18 cellular contexts compared by ENCODE assay signal in the genomic region with DNA sequence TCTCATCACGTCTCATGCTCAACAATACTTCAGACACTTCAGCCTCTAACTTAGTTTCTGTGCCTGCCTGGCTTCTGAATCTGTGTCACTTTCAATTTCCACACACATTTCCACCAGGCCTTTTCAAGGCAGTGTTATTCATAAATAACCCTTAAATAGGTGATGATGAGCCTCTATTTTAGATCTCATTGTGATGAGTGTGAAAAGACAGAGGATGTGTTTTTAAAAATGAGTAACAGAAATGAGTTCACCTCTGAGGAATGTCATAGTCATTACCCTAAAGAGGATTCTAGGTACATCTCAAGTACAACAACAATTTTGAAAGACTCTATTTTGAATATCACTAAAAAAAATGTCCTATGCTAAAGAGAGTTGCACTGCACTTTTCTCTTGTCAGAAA.
DNase-seq lines count a peak whose midpoint lies in the region; ATAC-seq, FAIRE-seq and TF ChIP-seq lines count a peak whose summit lies in the region.
"Had no signal": no experiment of that assay in that cellular context is flagged by ENCODE, and none has a peak within 500 bp of the region (broad histone marks: within the 10 kb centered on the region; RNA-seq: fewer than 3 reads in every experiment).

No MANE protein-coding gene starts in this region.

- H2AFZ ChIP-seq in SK-N-SH (ENCODE audit: low read depth) = no peak overlapping the region
- H2AFZ ChIP-seq: parathyroid adenoma had no signal

- WGBS in SK-N-SH (ENCODE audit: low lambda C conversion rate) = 69% methylated on average over 1 of the region's 1 CpG

- CTCF ChIA-PET in SK-N-SH (lab: Yijun Ruan, JAX) = no interaction called here

- peak; percentile 36 for ATAC-seq in GM18520 (IDR thresholded peaks at IDR 0.05; ENCODE audit: unreplicated experiment)
- ATAC-seq in HG03280 (IDR thresholded peaks at IDR 0.05; ENCODE audit: unreplicated experiment) = no peak
- ATAC-seq in GM18868 (IDR thresholded peaks at IDR 0.05; ENCODE audit: unreplicated experiment) = no peak
- ATAC-seq: stimulated activated memory B cell treated with anti-CD40 and anti-IgM and Interleukin-4, amounts not matched to agents 10 μg/mL and 1 μg/mL and 100 μg/mL, for 72 hours; T-cell had no signal

- peaks cover 39% of the 10 kb centered on the region for H3F3A ChIP-seq in SK-N-SH (replicated peaks; ENCODE audit: insufficient read depth)

- H3K4me1 ChIP-seq in SK-N-SH (ENCODE audit: control insufficient read depth in 1 of 2, insufficient read depth in 2 of 2, low read depth in 1 of 2, low read length in 1 of 2) = peaks cover 8 to 24% of the 10 kb centered on the region in 2 experiments; a peak in 2 of 4 replicates
- H3K4me1 ChIP-seq: left ventricle myocardium inferior, parathyroid adenoma, tibial nerve had no signal

- H3K27me3 ChIP-seq in SK-N-SH (ENCODE audit: insufficient read depth) = no peaks in the 10 kb centered on the region
- H3K27me3 ChIP-seq: tibial nerve had no signal

- H3K4me3 ChIP-seq in SK-N-SH (ENCODE audit: low read depth in 2 of 2, low read length in 1 of 2) (no peak overlapping the region), fibroblast of the aortic adventitia (ENCODE audit: low read depth, low read length) (no peak overlapping the region)
- H3K4me3 ChIP-seq: left ventricle myocardium inferior, tibial nerve had no signal

- TF ChIP-seq CTCF in SK-N-SH (IDR thresholded peaks at IDR 0.05) = no peak
- no peak for TF ChIP-seq CTCF in fibroblast of the aortic adventitia (IDR thresholded peaks at IDR 0.05; ENCODE audit: insufficient read depth, low read length)

- peak overlapping the region in 1 of 2 experiments; percentile 53; a peak in 2 of 4 replicates for H3K27ac ChIP-seq in SK-N-SH (ENCODE audit: low read depth in 2 of 2, low read length in 1 of 2)
- H3K27ac ChIP-seq: left ventricle myocardium inferior, parathyroid adenoma, tibial nerve had no signal

- DNase-seq in A172 (ENCODE audit: low spot score) = peak; percentile 69
- DNase-seq in SK-N-SH = no peak
- peak; percentile 15 for DNase-seq in fibroblast of the aortic adventitia (ENCODE audit: low read depth)
- no peak for DNase-seq in GM12891 (ENCODE audit: insufficient read length, low spot score)
- DNase-seq in SHP77 (lab: John Stamatoyannopoulos, UW) = no peak
- DNase-seq: activated gamma-delta T cell, Calu3, GF-D8, left ventricle myocardium inferior, NCI-H2081, T-cell had no signal

- no peak overlapping the region for H3K4me2 ChIP-seq in SK-N-SH

- no peaks in the 10 kb centered on the region for H3K79me2 ChIP-seq in SK-N-SH (ENCODE audit: insufficient read depth)
- H3K79me2 ChIP-seq: parathyroid adenoma had no signal

- no peaks in the 10 kb centered on the region for H4K20me1 ChIP-seq in SK-N-SH (ENCODE audit: insufficient read depth)

- no peaks in the 10 kb centered on the region for H3K9me2 ChIP-seq in SK-N-SH

- TF ChIP-seq POLR2A in GM12891 (IDR thresholded peaks at IDR 0.05; ENCODE audit: low read depth, low read length) = no peak

- peaks cover 14 to 42% of the 10 kb centered on the region in 2 experiments for H3K36me3 ChIP-seq in SK-N-SH (replicated peaks in 1 of 2; ENCODE audit: control insufficient read depth in 1 of 2, insufficient read depth in 2 of 2, low read length in 1 of 2)
- H3K36me3 ChIP-seq: left ventricle myocardium inferior, tibial nerve had no signal

- TF ChIP-seq RAD21 in SK-N-SH (IDR thresholded peaks at IDR 0.05; ENCODE audit: low read length) = no peak

- peak in 1 of 2 experiments; percentile 44; a peak in 1 of 4 replicates for TF ChIP-seq EP300 in SK-N-SH (IDR thresholded peaks at IDR 0.05; ENCODE audit: borderline replicate concordance in 1 of 2, low read depth in 1 of 2, low read length in 1 of 2)

- POLR2A ChIA-PET in SK-N-SH (lab: Yijun Ruan, JAX) = no interaction called here

- FAIRE-seq in GM12891 (lab: Jason Lieb, UNC) = no peak
- FAIRE-seq: GM19239 had no signal

- no peak overlapping the region for H3K9ac ChIP-seq in SK-N-SH
- H3K9ac ChIP-seq: parathyroid adenoma had no signal

- no peaks in the 10 kb centered on the region for H3K9me3 ChIP-seq in SK-N-SH
- H3K9me3 ChIP-seq: left ventricle myocardium inferior, tibial nerve had no signal

TF ChIP-seq in SK-N-SH, 30 proteins besides CTCF, POLR2A, EP300 and RAD21 (continues in another document):
- TF ChIP-seq RFX5 (IDR thresholded peaks at IDR 0.05; ENCODE audit: low read length) = no peak
- TF ChIP-seq CHD2 (IDR thresholded peaks at IDR 0.05; ENCODE audit: low read length, partially characterized antibody) = no peak
- TF ChIP-seq, protein P1, sequence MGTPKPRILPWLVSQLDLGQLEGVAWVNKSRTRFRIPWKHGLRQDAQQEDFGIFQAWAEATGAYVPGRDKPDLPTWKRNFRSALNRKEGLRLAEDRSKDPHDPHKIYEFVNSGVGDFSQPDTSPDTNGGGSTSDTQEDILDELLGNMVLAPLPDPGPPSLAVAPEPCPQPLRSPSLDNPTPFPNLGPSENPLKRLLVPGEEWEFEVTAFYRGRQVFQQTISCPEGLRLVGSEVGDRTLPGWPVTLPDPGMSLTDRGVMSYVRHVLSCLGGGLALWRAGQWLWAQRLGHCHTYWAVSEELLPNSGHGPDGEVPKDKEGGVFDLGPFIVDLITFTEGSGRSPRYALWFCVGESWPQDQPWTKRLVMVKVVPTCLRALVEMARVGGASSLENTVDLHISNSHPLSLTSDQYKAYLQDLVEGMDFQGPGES (IDR thresholded peaks at IDR 0.05; ENCODE audit: low read depth, low read length) = no peak
- no peak for TF ChIP-seq FOXJ3 (CRISPR knock-in tag; IDR thresholded peaks at IDR 0.05)
- TF ChIP-seq MEF2A (IDR thresholded peaks at IDR 0.05; ENCODE audit: borderline replicate concordance, low read depth) = peak; percentile 69
- TF ChIP-seq JUND (IDR thresholded peaks at IDR 0.05) = peak; percentile 47
- no peak for TF ChIP-seq GATA2 (CRISPR knock-in tag; IDR thresholded peaks at IDR 0.05)
- no peak for TF ChIP-seq GABPA (IDR thresholded peaks at IDR 0.05; ENCODE audit: low read depth)
- no peak for TF ChIP-seq TAF1 (IDR thresholded peaks at IDR 0.05; ENCODE audit: borderline replicate concordance, low read depth, low read length)
- no peak for TF ChIP-seq FOXM1 (IDR thresholded peaks at IDR 0.05; ENCODE audit: low read depth)
- TF ChIP-seq TCF12 (IDR thresholded peaks at IDR 0.05) = peak; percentile 49
- TF ChIP-seq, protein P2, sequence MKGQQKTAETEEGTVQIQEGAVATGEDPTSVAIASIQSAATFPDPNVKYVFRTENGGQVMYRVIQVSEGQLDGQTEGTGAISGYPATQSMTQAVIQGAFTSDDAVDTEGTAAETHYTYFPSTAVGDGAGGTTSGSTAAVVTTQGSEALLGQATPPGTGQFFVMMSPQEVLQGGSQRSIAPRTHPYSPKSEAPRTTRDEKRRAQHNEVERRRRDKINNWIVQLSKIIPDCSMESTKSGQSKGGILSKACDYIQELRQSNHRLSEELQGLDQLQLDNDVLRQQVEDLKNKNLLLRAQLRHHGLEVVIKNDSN (IDR thresholded peaks at IDR 0.05; ENCODE audit: borderline replicate concordance, low read depth) = no peak
- TF ChIP-seq FOSL2 (IDR thresholded peaks at IDR 0.05; ENCODE audit: borderline replicate concordance, low read depth) = peak; percentile 64; the same call in 1 of the 2 replicates
- TF ChIP-seq SIN3A (IDR thresholded peaks at IDR 0.05; ENCODE audit: borderline replicate concordance, low read depth, low read length) = no peak

TF ChIP-seq in GM12891, 5 proteins besides CTCF, POLR2A, EP300 and RAD21:
- TF ChIP-seq PAX5 (IDR thresholded peaks at IDR 0.05; ENCODE audit: insufficient read depth, low read length, severe bottlenecking) = no peak
- TF ChIP-seq POU2F2 (IDR thresholded peaks at IDR 0.05; ENCODE audit: low read depth, low read length) = no peak
- no peak for TF ChIP-seq POLR2AphosphoS5 (IDR thresholded peaks at IDR 0.05; ENCODE audit: low read depth, low read length)
- no peak for TF ChIP-seq TAF1 (IDR thresholded peaks at IDR 0.05; ENCODE audit: low read depth, low read length)
- no peak for TF ChIP-seq SPI1 (IDR thresholded peaks at IDR 0.05; ENCODE audit: low read depth, low read length)

Comparison
In these comparisons a context has a peak if more than half of its experiments do, and no peak if none do; other contexts are left out.
1. DNase-seq: peak in A172 (single experiment) and fibroblast of the aortic adventitia (single experiment); none in SK-N-SH (single experiment), GM12891 (single experiment) and SHP77 (0 of 2).